ENCODE assay signal across 1 cellular context in the genomic region with DNA sequence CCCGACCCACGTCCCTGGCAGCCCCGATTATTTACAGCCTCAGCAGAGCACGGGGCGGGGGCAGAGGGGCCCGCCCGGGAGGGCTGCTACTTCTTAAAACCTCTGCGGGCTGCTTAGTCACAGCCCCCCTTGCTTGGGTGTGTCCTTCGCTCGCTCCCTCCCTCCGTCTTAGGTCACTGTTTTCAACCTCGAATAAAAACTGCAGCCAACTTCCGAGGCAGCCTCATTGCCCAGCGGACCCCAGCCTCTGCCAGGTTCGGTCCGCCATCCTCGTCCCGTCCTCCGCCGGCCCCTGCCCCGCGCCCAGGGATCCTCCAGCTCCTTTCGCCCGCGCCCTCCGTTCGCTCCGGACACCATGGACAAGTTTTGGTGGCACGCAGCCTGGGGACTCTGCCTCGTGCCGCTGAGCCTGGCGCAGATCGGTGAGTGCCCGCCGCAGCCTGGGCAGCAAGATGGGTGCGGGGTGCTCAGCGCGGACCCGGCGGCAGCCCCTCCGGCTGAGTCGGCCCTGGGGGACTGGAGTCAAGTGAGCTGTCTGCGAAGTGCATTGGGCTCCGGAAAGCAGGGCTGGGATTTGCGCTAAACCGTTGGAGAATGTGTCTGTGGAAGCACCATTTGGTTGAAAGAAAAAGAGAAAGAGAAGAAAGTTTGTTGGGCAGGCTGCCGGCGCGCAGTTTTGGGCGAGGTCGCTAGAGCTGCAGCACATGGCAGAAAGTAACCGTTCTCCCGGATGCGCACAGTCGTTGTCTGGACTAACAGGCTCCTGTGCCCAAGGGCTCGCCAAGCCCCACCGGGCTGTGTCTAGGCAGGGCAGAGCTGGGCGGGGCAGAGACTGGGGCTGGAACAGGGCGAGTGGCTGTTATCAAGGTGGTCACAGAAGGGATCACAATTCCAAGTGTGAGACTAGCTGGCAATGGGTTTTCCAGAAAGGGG.
A peak's percentile ranks its signal among the peaks of the same experiment; 100 is the strongest.
TF ChIP-seq lines count a peak whose summit lies in the region.

A gene (plus strand): TSS at position 223 of the 933 bp plus-strand sequence. CDS start 133 bp downstream, at position 356.

TF ChIP-seq in SK-N-SH, 30 proteins besides CTCF, POLR2A, EP300 and RAD21 (continued from another document):
- TF ChIP-seq, protein P1, sequence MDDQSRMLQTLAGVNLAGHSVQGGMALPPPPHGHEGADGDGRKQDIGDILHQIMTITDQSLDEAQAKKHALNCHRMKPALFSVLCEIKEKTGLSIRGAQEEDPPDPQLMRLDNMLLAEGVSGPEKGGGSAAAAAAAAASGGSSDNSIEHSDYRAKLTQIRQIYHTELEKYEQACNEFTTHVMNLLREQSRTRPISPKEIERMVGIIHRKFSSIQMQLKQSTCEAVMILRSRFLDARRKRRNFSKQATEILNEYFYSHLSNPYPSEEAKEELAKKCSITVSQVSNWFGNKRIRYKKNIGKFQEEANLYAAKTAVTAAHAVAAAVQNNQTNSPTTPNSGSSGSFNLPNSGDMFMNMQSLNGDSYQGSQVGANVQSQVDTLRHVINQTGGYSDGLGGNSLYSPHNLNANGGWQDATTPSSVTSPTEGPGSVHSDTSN (IDR thresholded peaks at IDR 0.05) = peak; percentile 29
- TF ChIP-seq FOXJ3 (CRISPR knock-in tag; IDR thresholded peaks at IDR 0.05) = no peak
- no peak for TF ChIP-seq RFX5 (IDR thresholded peaks at IDR 0.05; ENCODE audit: low read length)
- no peak for TF ChIP-seq RCOR1 (IDR thresholded peaks at IDR 0.05; ENCODE audit: low read length)
- TF ChIP-seq SIN3A (IDR thresholded peaks at IDR 0.05; ENCODE audit: borderline replicate concordance, low read depth, low read length) = 0 out of 2 replicates have a peak, but pooled peaks have one; percentile 9
- TF ChIP-seq FOXM1 (IDR thresholded peaks at IDR 0.05; ENCODE audit: low read depth) = peak; percentile 48; the same call in 1 of the 2 replicates
- peak; percentile 51; the same call in 1 of the 2 replicates for TF ChIP-seq TEAD4 (IDR thresholded peaks at IDR 0.05; ENCODE audit: borderline replicate concordance, insufficient read depth)
- TF ChIP-seq, protein P2, sequence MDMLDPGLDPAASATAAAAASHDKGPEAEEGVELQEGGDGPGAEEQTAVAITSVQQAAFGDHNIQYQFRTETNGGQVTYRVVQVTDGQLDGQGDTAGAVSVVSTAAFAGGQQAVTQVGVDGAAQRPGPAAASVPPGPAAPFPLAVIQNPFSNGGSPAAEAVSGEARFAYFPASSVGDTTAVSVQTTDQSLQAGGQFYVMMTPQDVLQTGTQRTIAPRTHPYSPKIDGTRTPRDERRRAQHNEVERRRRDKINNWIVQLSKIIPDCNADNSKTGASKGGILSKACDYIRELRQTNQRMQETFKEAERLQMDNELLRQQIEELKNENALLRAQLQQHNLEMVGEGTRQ (IDR thresholded peaks at IDR 0.05; ENCODE audit: borderline replicate concordance, low read depth, low read length) = no peak
- peak; percentile 96 for TF ChIP-seq TAF1 (IDR thresholded peaks at IDR 0.05; ENCODE audit: borderline replicate concordance, low read depth, low read length)
- TF ChIP-seq RXRA (IDR thresholded peaks at IDR 0.05; ENCODE audit: borderline replicate concordance, low read depth) = 0 out of 2 replicates have a peak, but pooled peaks have one; percentile 38
- TF ChIP-seq, protein P3, sequence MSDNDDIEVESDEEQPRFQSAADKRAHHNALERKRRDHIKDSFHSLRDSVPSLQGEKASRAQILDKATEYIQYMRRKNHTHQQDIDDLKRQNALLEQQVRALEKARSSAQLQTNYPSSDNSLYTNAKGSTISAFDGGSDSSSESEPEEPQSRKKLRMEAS (IDR thresholded peaks at IDR 0.05; ENCODE audit: low read depth) = peak; percentile 47
- TF ChIP-seq YY1 (IDR thresholded peaks at IDR 0.05; ENCODE audit: low read depth) = 0 out of 2 replicates have a peak, but pooled peaks have one; percentile 54
- TF ChIP-seq POLR2AphosphoS5 (IDR thresholded peaks at IDR 0.05; ENCODE audit: low read depth, low read length) = peak; percentile 96
- TF ChIP-seq ELF1 (IDR thresholded peaks at IDR 0.05) = 0 out of 2 replicates have a peak, but pooled peaks have one; percentile 27
- TF ChIP-seq TCF12 (IDR thresholded peaks at IDR 0.05) = peak; percentile 54
- TF ChIP-seq EZH2phosphoT487 (IDR thresholded peaks at IDR 0.05; ENCODE audit: borderline replicate concordance, low read depth) = no peak
- TF ChIP-seq, protein P4, sequence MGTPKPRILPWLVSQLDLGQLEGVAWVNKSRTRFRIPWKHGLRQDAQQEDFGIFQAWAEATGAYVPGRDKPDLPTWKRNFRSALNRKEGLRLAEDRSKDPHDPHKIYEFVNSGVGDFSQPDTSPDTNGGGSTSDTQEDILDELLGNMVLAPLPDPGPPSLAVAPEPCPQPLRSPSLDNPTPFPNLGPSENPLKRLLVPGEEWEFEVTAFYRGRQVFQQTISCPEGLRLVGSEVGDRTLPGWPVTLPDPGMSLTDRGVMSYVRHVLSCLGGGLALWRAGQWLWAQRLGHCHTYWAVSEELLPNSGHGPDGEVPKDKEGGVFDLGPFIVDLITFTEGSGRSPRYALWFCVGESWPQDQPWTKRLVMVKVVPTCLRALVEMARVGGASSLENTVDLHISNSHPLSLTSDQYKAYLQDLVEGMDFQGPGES (IDR thresholded peaks at IDR 0.05; ENCODE audit: low read depth, low read length) = no peak
- TF ChIP-seq, protein P5, sequence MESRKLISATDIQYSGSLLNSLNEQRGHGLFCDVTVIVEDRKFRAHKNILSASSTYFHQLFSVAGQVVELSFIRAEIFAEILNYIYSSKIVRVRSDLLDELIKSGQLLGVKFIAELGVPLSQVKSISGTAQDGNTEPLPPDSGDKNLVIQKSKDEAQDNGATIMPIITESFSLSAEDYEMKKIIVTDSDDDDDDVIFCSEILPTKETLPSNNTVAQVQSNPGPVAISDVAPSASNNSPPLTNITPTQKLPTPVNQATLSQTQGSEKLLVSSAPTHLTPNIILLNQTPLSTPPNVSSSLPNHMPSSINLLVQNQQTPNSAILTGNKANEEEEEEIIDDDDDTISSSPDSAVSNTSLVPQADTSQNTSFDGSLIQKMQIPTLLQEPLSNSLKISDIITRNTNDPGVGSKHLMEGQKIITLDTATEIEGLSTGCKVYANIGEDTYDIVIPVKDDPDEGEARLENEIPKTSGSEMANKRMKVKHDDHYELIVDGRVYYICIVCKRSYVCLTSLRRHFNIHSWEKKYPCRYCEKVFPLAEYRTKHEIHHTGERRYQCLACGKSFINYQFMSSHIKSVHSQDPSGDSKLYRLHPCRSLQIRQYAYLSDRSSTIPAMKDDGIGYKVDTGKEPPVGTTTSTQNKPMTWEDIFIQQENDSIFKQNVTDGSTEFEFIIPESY (IDR thresholded peaks at IDR 0.05; ENCODE audit: borderline replicate concordance, low read depth) = no peak
- TF ChIP-seq NFIC (IDR thresholded peaks at IDR 0.05; ENCODE audit: borderline replicate concordance) = peak; percentile 62
